ENCODE assay signal across 10 cellular contexts in genomic region chr1:100423832-100424337, GRCh38.
DNase-seq lines count a peak whose midpoint lies in the region; ATAC-seq and TF ChIP-seq lines count a peak whose summit lies in the region.
"Had no signal": no experiment of that assay in that cellular context is flagged by ENCODE, and none has a peak within 500 bp of the region (broad histone marks: within the 10 kb centered on the region; RNA-seq: fewer than 3 reads in every experiment).

No MANE protein-coding gene starts in this region.

- H3K36me3 Mint-ChIP-seq in activated naive CD4-positive, alpha-beta T cell treated with anti-CD3 and anti-CD28 coated beads for 36 hours (ENCODE audit: low read depth): peaks cover 5% of the 10 kb centered on the region
- peaks cover 34% of the 10 kb centered on the region for H3K36me3 Mint-ChIP-seq in activated CD8-positive, alpha-beta T cell treated with anti-CD3 and anti-CD28 coated beads for 36 hours (ENCODE audit: low read depth)

- H3K27me3 Mint-ChIP-seq in activated naive CD4-positive, alpha-beta T cell treated with anti-CD3 and anti-CD28 coated beads for 36 hours (ENCODE audit: low read depth): no peaks in the 10 kb centered on the region
- H3K27me3 Mint-ChIP-seq in activated CD8-positive, alpha-beta T cell treated with anti-CD3 and anti-CD28 coated beads for 36 hours: no peaks in the 10 kb centered on the region
- H3K27me3 Mint-ChIP-seq in stimulated activated naive CD8-positive, alpha-beta T cell treated with anti-CD3 and anti-CD28 coated beads, Interleukin-15, amount 100 ng/mL, for 72 hours: no peaks in the 10 kb centered on the region

- peaks cover 63% of the 10 kb centered on the region for H3K4me1 Mint-ChIP-seq in activated naive CD4-positive, alpha-beta T cell treated with anti-CD3 and anti-CD28 coated beads for 36 hours (ENCODE audit: low read depth)
- peaks cover 61% of the 10 kb centered on the region for H3K4me1 Mint-ChIP-seq in activated CD8-positive, alpha-beta T cell treated with anti-CD3 and anti-CD28 coated beads for 36 hours (ENCODE audit: low read depth)
- H3K4me1 Mint-ChIP-seq in stimulated activated naive CD8-positive, alpha-beta T cell treated with anti-CD3 and anti-CD28 coated beads, Interleukin-15, amount 100 ng/mL, for 72 hours: peaks cover 46% of the 10 kb centered on the region

- no peak for TF ChIP-seq CTCF in activated CD8-positive, alpha-beta T cell treated with anti-CD3 and anti-CD28 coated beads for 36 hours (IDR thresholded peaks at IDR 0.05)

- H3K9me3 Mint-ChIP-seq in activated naive CD4-positive, alpha-beta T cell treated with anti-CD3 and anti-CD28 coated beads for 36 hours: no peaks in the 10 kb centered on the region
- no peaks in the 10 kb centered on the region for H3K9me3 Mint-ChIP-seq in activated CD8-positive, alpha-beta T cell treated with anti-CD3 and anti-CD28 coated beads for 36 hours
- no peaks in the 10 kb centered on the region for H3K9me3 Mint-ChIP-seq in stimulated activated naive CD8-positive, alpha-beta T cell treated with anti-CD3 and anti-CD28 coated beads, Interleukin-15, amount 100 ng/mL, for 72 hours

- DNase-seq in activated naive CD4-positive, alpha-beta T cell treated with anti-CD3 and anti-CD28 coated beads for 36 hours: no peak
- no peak for DNase-seq in activated naive CD4-positive, alpha-beta T cell treated with Interleukin-2 at 50 U/mL for 16 hours
- peak; percentile 13 for DNase-seq in activated CD8-positive, alpha-beta T cell treated with anti-CD3 and anti-CD28 coated beads for 36 hours
- no peak for DNase-seq in stimulated activated naive CD8-positive, alpha-beta T cell treated with anti-CD3 and anti-CD28 coated beads, Interleukin-15, amount 100 ng/mL, for 72 hours
- DNase-seq in NOMO-1 (lab: John Stamatoyannopoulos, UW; ENCODE audit: unreplicated experiment in 2 of 2) (no peak), NCI-H2227 treated with DMSO at 0.1 percent for 48 hours (lab: John Stamatoyannopoulos, UW) (no peak), NOMO-1 treated with DMSO at 0.1 percent for 48 hours (lab: John Stamatoyannopoulos, UW; ENCODE audit: unreplicated experiment) (no peak)
- DNase-seq: BE2C, body of pancreas had no signal

- peak; percentile 86 for ATAC-seq in HG02973 (IDR thresholded peaks at IDR 0.05; ENCODE audit: unreplicated experiment)
- peak; percentile 67 for ATAC-seq in activated CD8-positive, alpha-beta T cell treated with anti-CD3 and anti-CD28 coated beads for 36 hours
- peak; percentile 50 for ATAC-seq in stimulated activated naive CD8-positive, alpha-beta T cell treated with anti-CD3 and anti-CD28 coated beads, Interleukin-15, amount 100 ng/mL, for 72 hours
- ATAC-seq: body of pancreas had no signal

- CTCF ChIA-PET in activated naive CD4-positive, alpha-beta T cell treated with anti-CD3 and anti-CD28 coated beads for 36 hours (lab: Charles Lee): interaction anchor here (0.7 to 3.5 kb wide), 13 partner anchors 9 to 70 kb away, joined by 3 to 19 read pairs (median 4); no protein-coding TSS in a partner anchor
- CTCF ChIA-PET in activated CD8-positive, alpha-beta T cell treated with anti-CD3 and anti-CD28 coated beads for 36 hours (lab: Charles Lee): interaction anchor here (0.5 to 3.7 kb wide), 18 partner anchors 9 to 70 kb away, joined by 3 to 33 read pairs (median 6); no protein-coding TSS in a partner anchor

- intact Hi-C loops in activated naive CD4-positive, alpha-beta T cell treated with anti-CD3 and anti-CD28 coated beads for 36 hours (cut with micrococcal nuclease): loop anchor here (1.0 to 2.0 kb wide), 2 partner anchors 21 to 23 kb away; no protein-coding TSS in a partner anchor
- intact Hi-C loops in activated CD8-positive, alpha-beta T cell treated with anti-CD3 and anti-CD28 coated beads for 36 hours (cut with micrococcal nuclease): no loop called here

- peak overlapping the region; percentile 36 for H3K4me3 Mint-ChIP-seq in activated naive CD4-positive, alpha-beta T cell treated with anti-CD3 and anti-CD28 coated beads for 36 hours
- H3K4me3 Mint-ChIP-seq in activated CD8-positive, alpha-beta T cell treated with anti-CD3 and anti-CD28 coated beads for 36 hours: peak overlapping the region; percentile 51
- H3K4me3 Mint-ChIP-seq in stimulated activated naive CD8-positive, alpha-beta T cell treated with anti-CD3 and anti-CD28 coated beads, Interleukin-15, amount 100 ng/mL, for 72 hours: no peak overlapping the region

- POLR2A ChIA-PET in activated CD8-positive, alpha-beta T cell treated with anti-CD3 and anti-CD28 coated beads for 36 hours (lab: Charles Lee): interaction anchor here (1.0 to 2.5 kb wide), 3 partner anchors 10 to 66 kb away, joined by 3 to 8 read pairs (median 4); no protein-coding TSS in a partner anchor

- H3K27ac Mint-ChIP-seq in activated naive CD4-positive, alpha-beta T cell treated with anti-CD3 and anti-CD28 coated beads for 36 hours: peak overlapping the region; percentile 59
- peak overlapping the region; percentile 86 for H3K27ac Mint-ChIP-seq in activated CD8-positive, alpha-beta T cell treated with anti-CD3 and anti-CD28 coated beads for 36 hours
- H3K27ac Mint-ChIP-seq in stimulated activated naive CD8-positive, alpha-beta T cell treated with anti-CD3 and anti-CD28 coated beads, Interleukin-15, amount 100 ng/mL, for 72 hours: peak overlapping the region; percentile 13 to 63

Comparison
In these comparisons a context has a peak if more than half of its experiments do, and no peak if none do; other contexts are left out.
1. H3K4me3 Mint-ChIP-seq: peak in activated naive CD4-positive, alpha-beta T cell treated with anti-CD3 and anti-CD28 coated beads for 36 hours (single experiment) and activated CD8-positive, alpha-beta T cell treated with anti-CD3 and anti-CD28 coated beads for 36 hours (single experiment); none in stimulated activated naive CD8-positive, alpha-beta T cell treated with anti-CD3 and anti-CD28 coated beads, Interleukin-15, amount 100 ng/mL, for 72 hours (0 of 2).
2. Peak in every context shown above with its lines, with median percentiles within 50 percentile points of each other: H3K27ac Mint-ChIP-seq and ATAC-seq.